1 cellular context compared by ENCODE assay signal in genomic region chr1:6580588-6581270, GRCh38.
TF ChIP-seq lines count a peak whose summit lies in the region.

No MANE protein-coding gene starts in this region.

TF ChIP-seq in K562, 482 proteins besides CTCF, POLR2A, EP300 and RAD21 (continued from another document):
- no peak for TF ChIP-seq ATF3 (IDR thresholded peaks at IDR 0.05)
- 0 out of 2 replicates have a peak, but pooled peaks have one; percentile 34 for TF ChIP-seq ATF3 (CRISPR knock-in tag; conservative IDR thresholded peaks at IDR 0.05)
- no peak for TF ChIP-seq DPF2 (IDR thresholded peaks at IDR 0.05)
- TF ChIP-seq MECOM (CRISPR knock-in tag; IDR thresholded peaks at IDR 0.05), result no peak
- no peak for TF ChIP-seq TARDBP (IDR thresholded peaks at IDR 0.05)
- TF ChIP-seq ZNF77 (CRISPR knock-in tag; IDR thresholded peaks at IDR 0.05), result no peak
- TF ChIP-seq MCM3 (IDR thresholded peaks at IDR 0.05), result no peak
- 0 out of 4 replicates have a peak, but pooled peaks of 1 of the 2 experiments have one; percentile 6 for TF ChIP-seq MAZ (CRISPR knock-in tag; conservative IDR thresholded peaks at IDR 0.05 in 1 of 2, IDR thresholded peaks at IDR 0.05 in 1 of 2)
- peak; percentile 39; the same call in 1 of the 2 replicates for TF ChIP-seq RUNX1 (IDR thresholded peaks at IDR 0.05; ENCODE audit: low read depth)
- peak; percentile 50; the same call in 1 of the 2 replicates for TF ChIP-seq TFAP4 (CRISPR knock-in tag; IDR thresholded peaks at IDR 0.05; ENCODE audit: borderline replicate concordance)
- no peak for TF ChIP-seq ZNF133 (CRISPR knock-in tag; IDR thresholded peaks at IDR 0.05)
- no peak for TF ChIP-seq ZNF507 (tag; conservative IDR thresholded peaks at IDR 0.05)
- TF ChIP-seq MYC (IDR thresholded peaks at IDR 0.05; ENCODE audit: low read depth, low read length), result peak; percentile 52; the same call in 1 of the 2 replicates
- no peak for TF ChIP-seq MYC (CRISPR knock-in tag; IDR thresholded peaks at IDR 0.05; ENCODE audit: borderline replicate concordance, low read depth)
- peak; percentile 10 for TF ChIP-seq CHD7 (IDR thresholded peaks at IDR 0.05; ENCODE audit: low read depth, low read length)
- TF ChIP-seq RHOXF2B (CRISPR knock-in tag; conservative IDR thresholded peaks at IDR 0.05), result no peak
- TF ChIP-seq ZNF263 (CRISPR knock-in tag; IDR thresholded peaks at IDR 0.05; ENCODE audit: borderline replicate concordance), result no peak
- no peak; the same call in 1 of the 2 replicates for TF ChIP-seq FOSL1 (tag; conservative IDR thresholded peaks at IDR 0.05)
- TF ChIP-seq TEAD1 (CRISPR knock-in tag; IDR thresholded peaks at IDR 0.05), result no peak
- TF ChIP-seq POLR2B (IDR thresholded peaks at IDR 0.05; ENCODE audit: low read depth, partially characterized antibody), result no peak
- TF ChIP-seq LARP7 (IDR thresholded peaks at IDR 0.05), result no peak
- TF ChIP-seq ZNF511 (CRISPR knock-in tag; IDR thresholded peaks at IDR 0.05), result peak; percentile 76
- TF ChIP-seq MXD1 (CRISPR knock-in tag; IDR thresholded peaks at IDR 0.05; ENCODE audit: borderline replicate concordance, poor library complexity, severe bottlenecking), result no peak
- TF ChIP-seq MEF2A (IDR thresholded peaks at IDR 0.05; ENCODE audit: control insufficient read depth, low read depth, low read length), result no peak
- TF ChIP-seq MTA3 (IDR thresholded peaks at IDR 0.05; ENCODE audit: borderline replicate concordance), result 0 out of 2 replicates have a peak, but pooled peaks have one; percentile 22
- no peak for TF ChIP-seq HIVEP1 (CRISPR knock-in tag; IDR thresholded peaks at IDR 0.05)
- 0 out of 4 replicates have a peak, but pooled peaks of 1 of the 2 experiments have one; percentile 23 for TF ChIP-seq RCOR1 (IDR thresholded peaks at IDR 0.05; ENCODE audit: borderline replicate concordance in 1 of 2, low read depth in 2 of 2, low read length in 2 of 2)
- peak; percentile 52; the same call in 1 of the 2 replicates for TF ChIP-seq MAX (CRISPR knock-in tag; IDR thresholded peaks at IDR 0.05)
- 0 out of 2 replicates have a peak, but pooled peaks have one; percentile 42 for TF ChIP-seq ZC3H11A (IDR thresholded peaks at IDR 0.05; ENCODE audit: low read depth, low read length)
- TF ChIP-seq SREBF1 (IDR thresholded peaks at IDR 0.05; ENCODE audit: borderline replicate concordance, low read depth, low read length), result no peak
- no peak for TF ChIP-seq NR3C1 (CRISPR knock-in tag; IDR thresholded peaks at IDR 0.05)
- TF ChIP-seq ZNF830 (CRISPR knock-in tag; IDR thresholded peaks at IDR 0.05), result no peak
- peak; percentile 66; the same call in 1 of the 2 replicates for TF ChIP-seq ZNF395 (CRISPR knock-in tag; IDR thresholded peaks at IDR 0.05)
- TF ChIP-seq CREB1 (IDR thresholded peaks at IDR 0.05), result no peak
- peak; percentile 68 for TF ChIP-seq CREB1 (CRISPR knock-in tag; IDR thresholded peaks at IDR 0.05)
- 0 out of 2 replicates have a peak, but pooled peaks have one; percentile 10 for TF ChIP-seq ZFX (CRISPR knock-in tag; IDR thresholded peaks at IDR 0.05)
- no peak for TF ChIP-seq SMAD2 (IDR thresholded peaks at IDR 0.05; ENCODE audit: low read depth, low read length)
- TF ChIP-seq ZNF668 (CRISPR knock-in tag; IDR thresholded peaks at IDR 0.05), result no peak
- TF ChIP-seq JUND (IDR thresholded peaks at IDR 0.05; ENCODE audit: borderline replicate concordance, low read depth, low read length), result no peak
- no peak for TF ChIP-seq JUND (tag; IDR thresholded peaks at IDR 0.05; ENCODE audit: borderline replicate concordance, low read depth, low read length)
- no peak for TF ChIP-seq ZFP36 (IDR thresholded peaks at IDR 0.05; ENCODE audit: low read depth, low read length, partially characterized antibody)
- TF ChIP-seq KDM5B (IDR thresholded peaks at IDR 0.05; ENCODE audit: insufficient replicate concordance, low read depth, low read length), result peak; percentile 28
- no peak for TF ChIP-seq ZBTB49 (CRISPR knock-in tag; IDR thresholded peaks at IDR 0.05; ENCODE audit: borderline replicate concordance)
